Comparison of ENCODE assay signal across 8 cellular contexts in genomic region chr14:24232121-24232644, GRCh38. TPM values are rescaled to one million over a fixed set of nuclear protein-coding genes. Genes with fewer than 3 reads are reported as not detected.
DNase-seq lines count a peak whose midpoint lies in the region; ATAC-seq and TF ChIP-seq lines count a peak whose summit lies in the region.

NEDD8 (minus strand) TSS chr14:24232367; CDS start chr14:24232267, 100 bp downstream.

- H3K36me3 ChIP-seq in uterus = no peaks in the 10 kb centered on the region

- H3K27ac ChIP-seq in right cardiac atrium (ENCODE audit: low read length) (peak within 1 kb of the TSS; percentile 88), uterus (peak within 1 kb of the TSS; percentile 83 to 84)

- peak in 1 of 2 donors; percentile 41 for TF ChIP-seq POLR2A in uterus (IDR thresholded peaks at IDR 0.05)

- H3K27me3 ChIP-seq in right cardiac atrium (ENCODE audit: control insufficient read depth, insufficient read depth) (no peaks in the 10 kb centered on the region), uterus (no peaks in the 10 kb centered on the region)

- ATAC-seq in GM18502 (IDR thresholded peaks at IDR 0.05; ENCODE audit: poor library complexity, unreplicated experiment) = peak; percentile 78
- ATAC-seq in HG02970 (IDR thresholded peaks at IDR 0.05; ENCODE audit: low FRiP score, unreplicated experiment) = peak; percentile 73
- ATAC-seq in right cardiac atrium = peak; percentile 91 to 92

- peak within 1 kb of the TSS; percentile 68 for H3K4me3 ChIP-seq in right cardiac atrium (ENCODE audit: low read length)
- H3K4me3 ChIP-seq in uterus = peak within 1 kb of the TSS; percentile 66 to 97

- H3K9me3 ChIP-seq in right cardiac atrium (ENCODE audit: control insufficient read depth, low read length) = no peaks in the 10 kb centered on the region
- no peaks in the 10 kb centered on the region for H3K9me3 ChIP-seq in uterus

- H3K4me1 ChIP-seq in right cardiac atrium (ENCODE audit: control insufficient read depth, insufficient read depth, low read length) = peaks cover 6% of the 10 kb centered on the region
- peaks cover 0 to 10% of the 10 kb centered on the region in 2 donors for H3K4me1 ChIP-seq in uterus

- intact Hi-C loops in T-helper 2 cell treated with Interferon-gamma antibody and Interleukin-4, amounts not matched to agents 100 ng/mL and 5 ng/mL, for 36 hours (cut with micrococcal nuclease) = loop anchor here (1.0 to 2.0 kb wide), 6 partner anchors 10 to 210 kb away; partner anchors contain the start of genes EMC9, IPO4, MDP1 and RABGGTA
- intact Hi-C loops in right cardiac atrium (cut with DNase I) = no loop called here
- intact Hi-C loops in uterus (cut with DNase I; ENCODE audit: low total_unique reads) = loop anchor here (10.0 kb wide), 1 partner anchor 203 kb away; no protein-coding TSS in a partner anchor

- peak; percentile 87 to 88 for DNase-seq in NCI-H1930 (lab: John Stamatoyannopoulos, UW)
- peak; percentile 60 to 100 (median 93) for DNase-seq in anterior cingulate cortex (lab: John Stamatoyannopoulos, UW)
- DNase-seq in right cardiac atrium = peak; percentile 96 to 97 (median 96)
- DNase-seq in putamen (ENCODE audit: low spot score) = peak; percentile 94
- peak; percentile 95 to 96 for DNase-seq in uterus

- TF ChIP-seq CTCF in uterus (IDR thresholded peaks at IDR 0.05) = no peak

- WGBS in right cardiac atrium = under 1% methylated on average over 30 of the region's 30 CpGs

RNA-seq across cellular contexts. Expression of gene NEDD8, which starts in this region (rescaled TPM):
- total RNA-seq in T-helper 2 cell treated with Interferon-gamma antibody and Interleukin-4, amounts not matched to agents 100 ng/mL and 5 ng/mL, for 36 hours = 191 and 199 TPM in 2 replicates
- total RNA-seq in right cardiac atrium = 100 to 1,000 TPM; 167 to 190 (median 183) TPM
- polyA plus RNA-seq in right cardiac atrium = 302 TPM
- 1,000 to 10,000 TPM in 1 of 4 donors, 100 to 1,000 TPM in 2, 10 to 100 TPM in 1; 61.2 to 1,004 (median 192) TPM for total RNA-seq in uterus

Comparison
In these comparisons a context has a peak if more than half of its experiments do, and no peak if none do; other contexts are left out.
1. Peak in every context shown above with its lines: DNase-seq, ATAC-seq, H3K4me3 ChIP-seq and H3K27ac ChIP-seq.
2. intact Hi-C loops: an anchor here in T-helper 2 cell treated with Interferon-gamma antibody and Interleukin-4, amounts not matched to agents 100 ng/mL and 5 ng/mL, for 36 hours (1.0 to 2.0 kb wide) and uterus (10.0 kb wide); none called in right cardiac atrium.